Comparison of ENCODE assay signal across 8 cellular contexts in genomic region chr1:225779165-225779564, GRCh38. TPM values are rescaled to one million over a fixed set of nuclear protein-coding genes. Genes with fewer than 3 reads are reported as not detected.
DNase-seq lines count a peak whose midpoint lies in the region; ATAC-seq and TF ChIP-seq lines count a peak whose summit lies in the region.
"Not testable (repeated sequence)": the region's sequence is repeated elsewhere in the genome, so short reads cannot be mapped to it uniquely, and the experiment has no call there.

No MANE protein-coding gene starts in this region.

- not testable (repeated sequence) for H3K36me3 ChIP-seq in CD8-positive, alpha-beta T cell (ENCODE audit: insufficient read depth, low read length); brain microvascular endothelial cell (replicated peaks); uterus
- H3K36me3 ChIP-seq in SJCRH30 (peaks cover 27% of the 10 kb centered on the region), lower lobe of right lung (peaks cover 22% of the 10 kb centered on the region)

- ATAC-seq in CD8-positive, alpha-beta T cell; lower lobe of right lung: not testable (repeated sequence)

- H3K9me3 Mint-ChIP-seq in CD8-positive, alpha-beta T cell, result not testable (repeated sequence)

- not testable (repeated sequence) for H3K27me3 Mint-ChIP-seq in CD8-positive, alpha-beta T cell (ENCODE audit: low read depth)

- peak overlapping the region; percentile 96 for H3K27ac ChIP-seq in CD8-positive, alpha-beta T cell (ENCODE audit: low read depth, low read length)
- H3K27ac ChIP-seq in SJCRH30, brain microvascular endothelial cell, lower lobe of right lung: not testable (repeated sequence)
- H3K27ac ChIP-seq in uterus, result peak overlapping the region in 1 of 2 donors; percentile 93

- H3K27ac Mint-ChIP-seq in CD8-positive, alpha-beta T cell, result not testable (repeated sequence)

- not testable (repeated sequence) for TF ChIP-seq CTCF in CD8-positive, alpha-beta T cell (IDR thresholded peaks at IDR 0.05); brain microvascular endothelial cell (IDR thresholded peaks at IDR 0.05; ENCODE audit: low read depth, low read length, missing control alignments); fibroblast of pulmonary artery (IDR thresholded peaks at IDR 0.05; ENCODE audit: low read length, missing control alignments); lower lobe of right lung (IDR thresholded peaks at IDR 0.05); uterus (IDR thresholded peaks at IDR 0.05)

- DNase-seq in CD8-positive, alpha-beta T cell; Jurkat, Clone E6-1 (ENCODE audit: low read depth, low spot score); SJCRH30; brain microvascular endothelial cell; fibroblast of pulmonary artery (ENCODE audit: low read depth); lower lobe of right lung; uterus: not testable (repeated sequence)
- peak; percentile 6 for DNase-seq in retina

- H3K36me3 Mint-ChIP-seq in CD8-positive, alpha-beta T cell, result peaks cover 41% of the 10 kb centered on the region

- H3K4me1 Mint-ChIP-seq in CD8-positive, alpha-beta T cell (ENCODE audit: low read depth), result peaks cover 55% of the 10 kb centered on the region

- in situ Hi-C loops in brain microvascular endothelial cell (cut with HindIII; ENCODE audit: low pct_ligation_motif_present, low sequenced_read_pairs), result not testable (repeated sequence)

- H3K27me3 ChIP-seq in CD8-positive, alpha-beta T cell (ENCODE audit: insufficient read depth, low read length); SJCRH30; brain microvascular endothelial cell (replicated peaks); lower lobe of right lung (ENCODE audit: low read depth); uterus: not testable (repeated sequence)

- intact Hi-C loops in CD8-positive, alpha-beta T cell (cut with DNase I, micrococcal nuclease), result loop anchor here (2.0 to 5.0 kb wide), 5 partner anchors 68 to 528 kb away; partner anchors contain the start of genes H3-3A (in 1 of the 2) and LIN9 (in 1 of the 2)
- intact Hi-C loops in lower lobe of right lung (cut with DNase I), result not testable (repeated sequence)
- intact Hi-C loops in uterus (cut with DNase I; ENCODE audit: low total_unique reads), result loop anchor here (10.0 kb wide), 2 partner anchors 124 to 304 kb away; partner anchors contain the start of gene ENAH

- H3K9me3 ChIP-seq in CD8-positive, alpha-beta T cell (ENCODE audit: low read length); SJCRH30 (replicated peaks); lower lobe of right lung; uterus: not testable (repeated sequence)

- H3K4me1 ChIP-seq in CD8-positive, alpha-beta T cell (ENCODE audit: insufficient read depth, low read length), result peaks cover 70% of the 10 kb centered on the region
- H3K4me1 ChIP-seq in SJCRH30, uterus: not testable (repeated sequence)
- H3K4me1 ChIP-seq in lower lobe of right lung, result peaks cover 57% of the 10 kb centered on the region

- not testable (repeated sequence) for H3K4me3 Mint-ChIP-seq in CD8-positive, alpha-beta T cell

- POLR2A ChIA-PET in CD8-positive, alpha-beta T cell (lab: Charles Lee), result interaction anchor here (0.6 to 3.3 kb wide), 13 partner anchors 14 to 334 kb away, joined by 3 to 44 read pairs (median 7); partner anchors contain the start of genes LEFTY1, PYCR2, SDE2 and TMEM63A

- H3K4me3 ChIP-seq in CD8-positive, alpha-beta T cell (ENCODE audit: low read depth, low read length), result peak overlapping the region; percentile 76
- peak overlapping the region; percentile 84 for H3K4me3 ChIP-seq in Jurkat, Clone E6-1 (ENCODE audit: low read length)
- H3K4me3 ChIP-seq in SJCRH30 (peak overlapping the region; percentile 88), brain microvascular endothelial cell (ENCODE audit: low read depth, low read length) (peak overlapping the region; percentile 92), fibroblast of pulmonary artery (replicated peaks; ENCODE audit: low read depth, low read length) (peak overlapping the region; percentile 82), lower lobe of right lung (peak overlapping the region; percentile 86), uterus (peak overlapping the region; percentile 62 to 87)

- CTCF ChIA-PET in CD8-positive, alpha-beta T cell (lab: Charles Lee), result interaction anchor here (3.3 kb wide), 1 partner anchor 132 kb away, joined by 22 read pairs; no protein-coding TSS in a partner anchor

- not testable (repeated sequence) for TF ChIP-seq POLR2A in uterus (IDR thresholded peaks at IDR 0.05)

RNA-seq across cellular contexts. Expression of gene SRP9, which starts 1.5 kb away (rescaled TPM):
- total RNA-seq in CD8-positive, alpha-beta T cell, result 10 to 100 TPM; 55.2 to 57.7 TPM
- polyA plus RNA-seq in Jurkat, Clone E6-1 (2012; ENCODE audit: insufficient read depth, insufficient read length), result 539 TPM
- 618 and 654 TPM in 2 replicates for total RNA-seq in SJCRH30 (2014; rRNA removed; shearing (Covaris generic))
- 166 TPM for total RNA-seq in lower lobe of right lung
- 100 to 1,000 TPM; 169 to 551 (median 202) TPM for total RNA-seq in uterus

RNA-seq across cellular contexts. Expression of gene EPHX1, which starts 30.8 kb away (rescaled TPM):
- under 1 TPM; 0.72 to 0.92 TPM for total RNA-seq in CD8-positive, alpha-beta T cell
- polyA plus RNA-seq in Jurkat, Clone E6-1 (2012; ENCODE audit: insufficient read depth, insufficient read length), result 15.8 TPM
- total RNA-seq in SJCRH30 (2014; rRNA removed; shearing (Covaris generic)), result 6.3 and 7.2 TPM in 2 replicates
- total RNA-seq in lower lobe of right lung (233 TPM), uterus (100 to 1,000 TPM in 1 of 4 donors, 10 to 100 TPM in 3; 51.2 to 156 (median 55.3) TPM)
